7 cellular contexts compared by ENCODE assay signal in genomic region chr11:117985953-117986887, GRCh38. TPM values are rescaled to one million over a fixed set of nuclear protein-coding genes. Genes with fewer than 3 reads are reported as not detected.
DNase-seq lines count a peak whose midpoint lies in the region; TF ChIP-seq lines count a peak whose summit lies in the region.

IL10RA (plus strand) TSS chr11:117986394; CDS start chr11:117986468, 74 bp downstream.

- peak within 1 kb of the TSS; percentile 28 for H3K4me3 ChIP-seq in HFF-Myc (replicated peaks; ENCODE audit: low read depth, low read length)
- peak within 1 kb of the TSS; percentile 51 for H3K4me3 ChIP-seq in colonic mucosa
- peak within 1 kb of the TSS; percentile 21 for H3K4me3 ChIP-seq in lower leg skin (ENCODE audit: low read depth, poor library complexity, severe bottlenecking)

- peak in 1 of 2 donors; percentile 35 for TF ChIP-seq POLR2A in lower leg skin (IDR thresholded peaks at IDR 0.05)

- H3K27ac ChIP-seq in colonic mucosa = peak within 1 kb of the TSS; percentile 81

- H3K4me1 ChIP-seq in colonic mucosa = peaks cover 4% of the 10 kb centered on the region

- DNase-seq in GM13976 (ENCODE audit: low spot score) = peak; percentile 97
- DNase-seq in HFF-Myc (ENCODE audit: extremely low read depth, low read depth) = no peak
- DNase-seq in NCI-H128 (lab: John Stamatoyannopoulos, UW; ENCODE audit: unreplicated experiment) = peak; percentile 12
- peak; percentile 63 to 75 for DNase-seq in activated CD4-positive, alpha-beta T cell treated with anti-CD3 and anti-CD28 coated beads for 24 hours (ENCODE audit: low read depth in 2 of 2)
- peak; percentile 90 for DNase-seq in colonic mucosa
- DNase-seq in lower leg skin (ENCODE audit: low spot score in 2 of 2) = peak; percentile 47 to 94
- DNase-seq in stimulated activated CD4-positive, alpha-beta T cell treated with anti-CD3 and anti-CD28 coated beads, Interleukin-4, amount 100 ng/mL, for 4 hours = peak; percentile 78 to 80

- H3K9me3 ChIP-seq in colonic mucosa = no peaks in the 10 kb centered on the region

- H3K9ac ChIP-seq in colonic mucosa (ENCODE audit: low read depth in 2 of 2, low read length in 2 of 2) = peak within 1 kb of the TSS; percentile 76 to 92

- no peaks in the 10 kb centered on the region for H3K27me3 ChIP-seq in colonic mucosa

- intact Hi-C loops in colonic mucosa (cut with DNase I) = no loop called here
- intact Hi-C loops in lower leg skin (cut with DNase I; ENCODE audit: low total_unique reads) = no loop called here

- WGBS in lower leg skin, 2 donors = 5 to 7% methylated on average over 38 to 45 of the region's 71 CpGs

- no peaks in the 10 kb centered on the region for H3K36me3 ChIP-seq in colonic mucosa

- TF ChIP-seq CTCF in GM13976 (IDR thresholded peaks at IDR 0.05; ENCODE audit: borderline replicate concordance, control extremely low read depth, extremely low read depth, insufficient read depth, missing control alignments) = no peak
- TF ChIP-seq CTCF in HFF-Myc (IDR thresholded peaks at IDR 0.05; ENCODE audit: low read depth, low read length, missing control alignments) = no peak
- TF ChIP-seq CTCF in colonic mucosa (IDR thresholded peaks at IDR 0.05) = no peak
- TF ChIP-seq CTCF in lower leg skin (IDR thresholded peaks at IDR 0.05) = no peak

- in situ Hi-C loops in GM13976 (cut with MboI; ENCODE audit: low sequenced_read_pairs, unreplicated experiment) = no loop called here

RNA-seq across cellular contexts. Expression of gene IL10RA, which starts in this region (rescaled TPM):
- total RNA-seq in colonic mucosa (1 to 10 TPM; 4.4 to 9.8 TPM), lower leg skin (10 to 100 TPM in 2 of 4 donors, 1 to 10 TPM in 2; 5.7 to 14.9 (median 8.1) TPM)
